In genomic region chr3:42652611-42653302, GRCh38 we compare ENCODE assay signal across 9 cellular contexts. TPM values are rescaled to one million over a fixed set of nuclear protein-coding genes. Genes with fewer than 3 reads are reported as not detected.
DNase-seq lines count a peak whose midpoint lies in the region; ATAC-seq and TF ChIP-seq lines count a peak whose summit lies in the region.
"Had no signal": no experiment of that assay in that cellular context is flagged by ENCODE, and none has a peak within 500 bp of the region (broad histone marks: within the 10 kb centered on the region; RNA-seq: fewer than 3 reads in every experiment).

No MANE protein-coding gene starts in this region.

- no peaks in the 10 kb centered on the region for H3K27me3 ChIP-seq in ectodermal cell (ENCODE audit: control insufficient read depth, insufficient read depth, low read length, poor library complexity, severe bottlenecking)
- no peaks in the 10 kb centered on the region for H3K27me3 ChIP-seq in mesenchymal stem cell (ENCODE audit: control insufficient read depth in 1 of 2, insufficient read depth in 1 of 2, low read length in 2 of 2)
- no peaks in the 10 kb centered on the region for H3K27me3 ChIP-seq in upper lobe of left lung

- peak overlapping the region; percentile 88 for H2AK5ac ChIP-seq in mesenchymal stem cell (ENCODE audit: low read length, severe bottlenecking)

- TF ChIP-seq POLR2A in upper lobe of left lung (IDR thresholded peaks at IDR 0.05), result peak in 2 of 4 donors; percentile 39 to 83

- peak overlapping the region; percentile 83 to 93 for H3K4ac ChIP-seq in mesenchymal stem cell (ENCODE audit: low read depth in 1 of 2, low read length in 2 of 2)

- no peak overlapping the region for H2AFZ ChIP-seq in mesenchymal stem cell (ENCODE audit: low read depth, low read length)

- H3K79me1 ChIP-seq in mesenchymal stem cell (replicated peaks; ENCODE audit: low read length, poor library complexity, severe bottlenecking), result peaks cover 29% of the 10 kb centered on the region

- H2BK15ac ChIP-seq in mesenchymal stem cell (ENCODE audit: low read depth, poor library complexity, severe bottlenecking), result peak overlapping the region; percentile 2

- H3K14ac ChIP-seq in mesenchymal stem cell (ENCODE audit: low read length in 2 of 2), result peak overlapping the region in 1 of 2 experiments; percentile 75

- in situ Hi-C loops in ACHN (cut with HindIII; ENCODE audit: low pct_ligation_motif_present, low pct_unique_long_range_greater_than_20kb, low sequenced_read_pairs), result no loop called here

- H3K36me3 ChIP-seq in ectodermal cell (ENCODE audit: control insufficient read depth, insufficient read depth, low read length) (peaks cover 5% of the 10 kb centered on the region), mesenchymal stem cell (ENCODE audit: control insufficient read depth in 1 of 2, insufficient read depth in 2 of 2, low read depth in 1 of 2, low read length in 2 of 2) (peaks cover 23 to 44% of the 10 kb centered on the region in 2 experiments), upper lobe of left lung (peaks cover 0 to 14% (median 2%) of the 10 kb centered on the region in 4 donors)

- H4K91ac ChIP-seq in mesenchymal stem cell (ENCODE audit: low read length), result peak overlapping the region; percentile 90

- peak overlapping the region; percentile 63 for H2BK5ac ChIP-seq in mesenchymal stem cell (ENCODE audit: low read depth, low read length, poor library complexity, severe bottlenecking)

- TF ChIP-seq CTCF in upper lobe of left lung (IDR thresholded peaks at IDR 0.05), result no peak

- H2BK12ac ChIP-seq in mesenchymal stem cell (ENCODE audit: low read length in 2 of 2), result peak overlapping the region; percentile 32 to 55

- TF ChIP-seq EP300 in upper lobe of left lung (IDR thresholded peaks at IDR 0.05), result no peak

- peak overlapping the region; percentile 84 for H4K8ac ChIP-seq in mesenchymal stem cell (ENCODE audit: low read length)

- peak overlapping the region; percentile 24 to 95 for H3K18ac ChIP-seq in mesenchymal stem cell (ENCODE audit: low read depth in 1 of 2, low read length in 2 of 2)

- peak; percentile 89 for DNase-seq in ACHN
- DNase-seq in RPMI8226, result peak; percentile 80
- DNase-seq in mesenchymal stem cell, result peak; percentile 83
- DNase-seq in upper lobe of left lung, result peak in 1 of 2 donors; percentile 86
- no peak for DNase-seq in stimulated activated CD4-positive, alpha-beta T cell treated with anti-CD3 and anti-CD28 coated beads, Interleukin-1b, Interleukin-23, amount 100 ng/mL, for 48 hours

- WGBS in ectodermal cell, 2 experiments, result 57 to 60% methylated on average over 7 of the region's 7 CpGs
- 31% methylated on average over 6 of the region's 7 CpGs for WGBS in mesenchymal stem cell
- 29 to 43% methylated on average over 5 to 7 of the region's 7 CpGs for WGBS in upper lobe of left lung, 2 donors

- peak; percentile 58 for ATAC-seq in GM18498 (IDR thresholded peaks at IDR 0.05; ENCODE audit: unreplicated experiment)
- ATAC-seq in HG03097 (IDR thresholded peaks at IDR 0.05; ENCODE audit: low FRiP score, unreplicated experiment), result peak; percentile 70
- peak; percentile 81 to 83 for ATAC-seq in upper lobe of left lung (ENCODE audit: low FRiP score in 2 of 2)

- H3K4me3 ChIP-seq in ectodermal cell (ENCODE audit: insufficient read depth, low read depth, low read length) (peak overlapping the region; percentile 62), mesenchymal stem cell (ENCODE audit: insufficient read depth in 1 of 2, low read depth in 1 of 2, low read length in 2 of 2) (peak overlapping the region; percentile 74 to 90), upper lobe of left lung (peak overlapping the region in 3 of 4 donors; percentile 83 to 85 (median 85))

- H3K4me1 ChIP-seq in ectodermal cell (ENCODE audit: control insufficient read depth, insufficient read depth, low read length), result peaks cover 22% of the 10 kb centered on the region
- peaks cover 64% of the 10 kb centered on the region for H3K4me1 ChIP-seq in mesenchymal stem cell (ENCODE audit: control insufficient read depth, insufficient read depth, low read depth, low read length)
- H3K4me1 ChIP-seq in upper lobe of left lung, result peaks cover 33 to 48% (median 39%) of the 10 kb centered on the region in 4 donors

- H3K9me3 ChIP-seq in ectodermal cell (ENCODE audit: control insufficient read depth, low read length), result no peaks in the 10 kb centered on the region
- H3K9me3 ChIP-seq in mesenchymal stem cell (ENCODE audit: control insufficient read depth, low read length), result no peaks in the 10 kb centered on the region
- no peaks in the 10 kb centered on the region for H3K9me3 ChIP-seq in upper lobe of left lung

- H3K27ac ChIP-seq in ectodermal cell (ENCODE audit: insufficient read depth, low read depth, low read length, poor library complexity, severe bottlenecking) (no peak overlapping the region), mesenchymal stem cell (ENCODE audit: low read length, poor library complexity, severe bottlenecking) (peak overlapping the region; percentile 91), upper lobe of left lung (peak overlapping the region; percentile 81 to 96 (median 92))
- H3K27ac ChIP-seq: KMS-11 had no signal

- H3K23ac ChIP-seq in mesenchymal stem cell (ENCODE audit: low read length in 2 of 2), result peak overlapping the region in 1 of 2 experiments; percentile 35

- H2BK120ac ChIP-seq in mesenchymal stem cell (ENCODE audit: low read depth, low read length), result no peak overlapping the region

- peak overlapping the region; percentile 90 for H3K4me2 ChIP-seq in mesenchymal stem cell (ENCODE audit: low read length, poor library complexity, severe bottlenecking)
- H3K4me2 ChIP-seq: KMS-11 had no signal

- H3K9ac ChIP-seq in mesenchymal stem cell (ENCODE audit: low read length), result peak overlapping the region; percentile 92
- H3K9ac ChIP-seq: KMS-11 had no signal

RNA-seq across cellular contexts. Expression of gene ZBTB47, which starts 0.7 kb away (rescaled TPM):
- polyA plus RNA-seq in ectodermal cell (2013, experiment 1 of 4), result 6.2 TPM
- 6.7 TPM for polyA plus RNA-seq in ectodermal cell (2013, experiment 2 of 4)
- polyA plus RNA-seq in ectodermal cell (2013, experiment 3 of 4), result 5.7 TPM
- 6.2 TPM for polyA plus RNA-seq in ectodermal cell (2013, experiment 4 of 4)
- 10.8 TPM for polyA plus RNA-seq in mesenchymal stem cell (2013, experiment 1 of 2)
- 9.7 TPM for polyA plus RNA-seq in mesenchymal stem cell (2013, experiment 2 of 2)
- 10 to 100 TPM; 25.1 to 35.8 (median 29.9) TPM for total RNA-seq in upper lobe of left lung

RNA-seq across cellular contexts. Expression of gene KLHL40, which starts 32.6 kb away (rescaled TPM):
- polyA plus RNA-seq in ectodermal cell (2013, experiment 1 of 4), result not detected
- not detected for polyA plus RNA-seq in ectodermal cell (2013, experiment 2 of 4)
- not detected for polyA plus RNA-seq in ectodermal cell (2013, experiment 3 of 4)
- not detected for polyA plus RNA-seq in ectodermal cell (2013, experiment 4 of 4)
- polyA plus RNA-seq in mesenchymal stem cell (2013, experiment 1 of 2), result not detected
- not detected for polyA plus RNA-seq in mesenchymal stem cell (2013, experiment 2 of 2)
- not detected for total RNA-seq in upper lobe of left lung

RNA-seq across cellular contexts. Expression of gene HHATL, which starts 49.8 kb away (rescaled TPM):
- not detected for polyA plus RNA-seq in ectodermal cell (2013, experiment 1 of 4)
- not detected for polyA plus RNA-seq in ectodermal cell (2013, experiment 2 of 4)
- not detected for polyA plus RNA-seq in ectodermal cell (2013, experiment 3 of 4)
- polyA plus RNA-seq in ectodermal cell (2013, experiment 4 of 4), result not detected
- not detected for polyA plus RNA-seq in mesenchymal stem cell (2013, experiment 1 of 2)
- polyA plus RNA-seq in mesenchymal stem cell (2013, experiment 2 of 2), result not detected
- 1 to 10 TPM in 2 of 6 donors, under 1 TPM in 2, not detected in 2; 0.71 to 1.6 (median 0.98) TPM for total RNA-seq in upper lobe of left lung

RNA-seq across cellular contexts. Expression of gene NKTR, which starts 52.3 kb away (rescaled TPM):
- polyA plus RNA-seq in ectodermal cell (2013, experiment 1 of 4), result 85.5 TPM
- polyA plus RNA-seq in ectodermal cell (2013, experiment 2 of 4), result 89.5 TPM
- 62.1 TPM for polyA plus RNA-seq in ectodermal cell (2013, experiment 3 of 4)
- polyA plus RNA-seq in ectodermal cell (2013, experiment 4 of 4), result 79.6 TPM
- polyA plus RNA-seq in mesenchymal stem cell (2013, experiment 1 of 2), result 26.4 TPM
- 22.4 TPM for polyA plus RNA-seq in mesenchymal stem cell (2013, experiment 2 of 2)
- total RNA-seq in upper lobe of left lung, result 100 to 1,000 TPM in 3 of 6 donors, 10 to 100 TPM in 3; 53.7 to 231 (median 103) TPM
